In the genomic region with DNA sequence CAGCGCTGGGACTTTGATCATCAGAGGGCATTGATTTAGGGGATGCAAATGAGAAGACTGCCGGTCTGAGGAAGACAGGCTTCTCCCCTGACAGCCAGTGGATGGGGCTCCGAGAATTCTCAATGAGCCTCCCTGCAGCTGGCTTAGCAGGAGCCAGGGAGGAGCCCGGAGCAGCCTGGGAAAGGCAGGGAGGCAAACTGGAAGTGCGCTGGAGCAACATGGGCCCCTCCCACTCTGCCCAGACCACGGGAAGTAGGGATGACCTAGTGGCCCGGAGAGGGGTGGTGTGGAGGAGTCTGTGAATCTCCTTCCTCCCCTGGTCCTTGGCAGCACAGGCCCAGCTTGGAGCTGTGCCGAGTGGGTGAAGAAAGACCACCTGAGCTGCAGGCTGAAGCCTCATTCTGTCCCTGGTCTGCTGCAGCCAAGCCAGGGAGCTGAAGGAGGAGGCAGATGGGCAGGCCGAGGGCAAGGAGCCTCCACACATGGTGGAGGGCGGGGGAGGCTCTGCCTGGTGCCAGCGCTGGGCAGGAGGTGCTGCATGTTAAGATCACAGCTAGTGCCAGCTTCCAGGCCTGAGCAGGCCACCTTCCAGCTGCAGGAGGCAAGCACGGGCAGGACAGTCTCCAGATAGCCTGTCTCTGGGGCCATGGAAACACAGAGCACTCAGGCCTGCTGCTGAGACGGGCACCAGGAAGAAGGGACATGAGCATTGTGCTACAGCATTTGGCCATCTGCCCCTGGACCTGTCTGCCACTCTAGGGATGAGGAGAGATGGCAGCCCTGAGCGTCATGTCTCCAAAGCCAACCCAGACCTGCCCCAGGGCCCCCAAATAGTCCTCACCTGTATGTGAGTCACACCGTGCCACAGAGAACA, we compare ENCODE assay signal across 8 cellular contexts. TPM values are rescaled to one million over a fixed set of nuclear protein-coding genes. Genes with fewer than 3 reads are reported as not detected.
DNase-seq lines count a peak whose midpoint lies in the region; ATAC-seq and TF ChIP-seq lines count a peak whose summit lies in the region.

No MANE protein-coding gene starts in this region.

- TF ChIP-seq CTCF in heart right ventricle (IDR thresholded peaks at IDR 0.05) = peak in 1 of 9 donors; percentile 13
- no peak for TF ChIP-seq CTCF in sigmoid colon (IDR thresholded peaks at IDR 0.05)
- no peak for TF ChIP-seq CTCF in esophagus muscularis mucosa (IDR thresholded peaks at IDR 0.05)

- H3K4me3 Mint-ChIP-seq in T-cell = no peak overlapping the region

- POLR2A ChIA-PET in T-cell (lab: Charles Lee) = no interaction called here

- H3K27me3 ChIP-seq in H7 (ENCODE audit: control insufficient read depth, insufficient read depth, low read length) = no peaks in the 10 kb centered on the region; the same call in 1 of the 2 replicates
- H3K27me3 ChIP-seq in heart right ventricle = no peaks in the 10 kb centered on the region
- H3K27me3 ChIP-seq in sigmoid colon = no peaks in the 10 kb centered on the region
- no peaks in the 10 kb centered on the region for H3K27me3 ChIP-seq in esophagus muscularis mucosa

- intact Hi-C loops in heart right ventricle (cut with DNase I) = no loop called here
- intact Hi-C loops in sigmoid colon (cut with DNase I) = no loop called here
- intact Hi-C loops in esophagus muscularis mucosa (cut with DNase I) = no loop called here

- TF ChIP-seq EP300 in sigmoid colon (IDR thresholded peaks at IDR 0.05) (no peak), esophagus muscularis mucosa (IDR thresholded peaks at IDR 0.05) (no peak)

- H3K27me3 Mint-ChIP-seq in T-cell = no peaks in the 10 kb centered on the region

- no peaks in the 10 kb centered on the region for H3K36me3 Mint-ChIP-seq in T-cell

- H3K27ac Mint-ChIP-seq in T-cell = no peak overlapping the region

- ATAC-seq in heart right ventricle (peak; percentile 75 to 84 (median 81)), T-cell (replicated peaks in 1 of 4) (no peak)

- peaks cover 0 to 6% (median 0%) of the 10 kb centered on the region in 3 donors for H3K4me1 Mint-ChIP-seq in T-cell

- 48 to 56% methylated on average over 15 of the region's 15 CpGs for WGBS in heart right ventricle, 2 donors
- 36 to 62% methylated on average over 15 of the region's 15 CpGs for WGBS in sigmoid colon, 2 donors
- WGBS in esophagus muscularis mucosa = 53% methylated on average over 11 of the region's 15 CpGs

- TF ChIP-seq POLR2A in sigmoid colon (IDR thresholded peaks at IDR 0.05) = no peak
- no peak for TF ChIP-seq POLR2A in esophagus muscularis mucosa (IDR thresholded peaks at IDR 0.05; ENCODE audit: low read depth)

- H3K27ac ChIP-seq in heart right ventricle (peak overlapping the region in 6 of 10 donors; percentile 3 to 31 (median 20)), sigmoid colon (peak overlapping the region; percentile 27 to 66 (median 64)), esophagus muscularis mucosa (replicated peaks in 1 of 4) (peak overlapping the region in 2 of 4 donors; percentile 20 to 34)

- no peak overlapping the region for H3K4me3 ChIP-seq in H7 (ENCODE audit: insufficient read depth, low read depth, low read length)
- H3K4me3 ChIP-seq in heart right ventricle = peak overlapping the region in 2 of 10 donors; percentile 2 to 25
- H3K4me3 ChIP-seq in sigmoid colon = no peak overlapping the region
- no peak overlapping the region for H3K4me3 ChIP-seq in esophagus muscularis mucosa

- H3K4me1 ChIP-seq in heart right ventricle (peaks cover 7 to 18% (median 15%) of the 10 kb centered on the region in 9 donors), sigmoid colon (peaks cover 0 to 17% (median 14%) of the 10 kb centered on the region in 4 donors), esophagus muscularis mucosa (peaks cover 10 to 18% (median 15%) of the 10 kb centered on the region in 4 donors)

- peak; percentile 90 for DNase-seq in H7
- peak; percentile 42 for DNase-seq in SK-N-DZ (ENCODE audit: low spot score)
- peak in 1 of 2 donors; percentile 28 for DNase-seq in heart right ventricle
- DNase-seq in sigmoid colon = peak; percentile 90
- no peak for DNase-seq in esophagus muscularis mucosa (ENCODE audit: extremely low spot score)
- DNase-seq in activated effector memory CD4-positive, alpha-beta T cell treated with anti-CD3 and anti-CD28 coated beads, Interleukin-2, amount 50 U/mL, for 16 hours = no peak
- DNase-seq in T-cell = no peak
- no peak for DNase-seq in NCI-H748 treated with DMSO at 0.1 percent for 48 hours (lab: John Stamatoyannopoulos, UW)

- CTCF ChIA-PET in T-cell (lab: Charles Lee) = no interaction called here

- H3K36me3 ChIP-seq in H7 (replicated peaks; ENCODE audit: control insufficient read depth, insufficient read depth, low read length) = no peaks in the 10 kb centered on the region
- no peaks in the 10 kb centered on the region for H3K36me3 ChIP-seq in heart right ventricle
- H3K36me3 ChIP-seq in sigmoid colon = no peaks in the 10 kb centered on the region
- H3K36me3 ChIP-seq in esophagus muscularis mucosa = no peaks in the 10 kb centered on the region

- H3K9me3 ChIP-seq in heart right ventricle (no peaks in the 10 kb centered on the region), sigmoid colon (no peaks in the 10 kb centered on the region), esophagus muscularis mucosa (no peaks in the 10 kb centered on the region)

- H3K9me3 Mint-ChIP-seq in T-cell = no peaks in the 10 kb centered on the region

RNA-seq across cellular contexts. Expression of gene CLSTN1, which starts 12.2 kb away (rescaled TPM):
- 100 and 127 TPM in 2 replicates for total RNA-seq in H7 (2014; rRNA removed; shearing (Covaris generic))
- polyA plus RNA-seq in SK-N-DZ (2014; cell fraction: cytosol; rRNA removed) = 31.0 and 37.5 TPM in 2 replicates
- polyA plus RNA-seq in SK-N-DZ (2014; cell fraction: nucleus; rRNA removed) = 17.5 and 26.6 TPM in 2 replicates
- 10 to 100 TPM; 41.7 to 79.8 (median 64.2) TPM for total RNA-seq in heart right ventricle
- polyA plus RNA-seq in heart right ventricle = 10 to 100 TPM; 37.1 to 37.4 TPM
- 10 to 100 TPM; 33.9 to 71.2 (median 36.4) TPM for total RNA-seq in sigmoid colon
- polyA plus RNA-seq in sigmoid colon = 100 to 1,000 TPM in 1 of 3 donors, 10 to 100 TPM in 2; 21.0 to 105 (median 28.9) TPM
- total RNA-seq in esophagus muscularis mucosa = 100 to 1,000 TPM in 1 of 4 donors, 10 to 100 TPM in 3; 47.1 to 109 (median 72.3) TPM
- total RNA-seq in T-cell = 100 to 1,000 TPM in 2 of 5 donors, 10 to 100 TPM in 3; 84.6 to 105 (median 91.2) TPM

Comparison
In these comparisons a context has a peak if more than half of its experiments do, and no peak if none do; other contexts are left out.
1. DNase-seq: peak in H7 (single experiment), SK-N-DZ (single experiment) and sigmoid colon (single experiment); none in esophagus muscularis mucosa (single experiment), activated effector memory CD4-positive, alpha-beta T cell treated with anti-CD3 and anti-CD28 coated beads, Interleukin-2, amount 50 U/mL, for 16 hours (single experiment), T-cell (0 of 34) and NCI-H748 treated with DMSO at 0.1 percent for 48 hours (single experiment).
2. ATAC-seq: peak in heart right ventricle (8 of 8); none in T-cell (0 of 4).